Comparison of ENCODE assay signal across 1 cellular context in the genomic region with DNA sequence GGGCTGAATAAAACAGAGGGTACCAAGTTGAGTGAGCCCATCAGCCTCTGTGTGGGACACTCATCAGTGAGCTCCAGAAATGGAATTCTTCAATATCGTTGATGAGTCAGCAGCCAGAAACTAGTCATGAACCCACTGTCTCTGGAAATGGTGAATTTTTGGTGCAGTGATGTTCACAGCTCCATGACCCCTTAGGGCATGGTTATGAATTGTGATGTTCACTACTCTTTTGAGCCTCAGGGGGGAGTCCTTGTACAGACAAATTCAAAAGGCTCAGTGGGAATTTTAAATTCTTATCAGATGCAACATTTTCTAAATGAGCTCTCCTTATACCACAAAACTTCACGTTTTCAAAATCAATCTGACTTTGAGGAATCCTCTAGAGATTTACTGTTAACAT.
TF ChIP-seq lines count a peak whose summit lies in the region.

No MANE protein-coding gene starts in this region.

TF ChIP-seq in SK-N-SH, 30 proteins besides CTCF, POLR2A, EP300 and RAD21 (continued from another document):
- TF ChIP-seq GABPA (IDR thresholded peaks at IDR 0.05; ENCODE audit: low read depth), result no peak
- TF ChIP-seq, protein P1, sequence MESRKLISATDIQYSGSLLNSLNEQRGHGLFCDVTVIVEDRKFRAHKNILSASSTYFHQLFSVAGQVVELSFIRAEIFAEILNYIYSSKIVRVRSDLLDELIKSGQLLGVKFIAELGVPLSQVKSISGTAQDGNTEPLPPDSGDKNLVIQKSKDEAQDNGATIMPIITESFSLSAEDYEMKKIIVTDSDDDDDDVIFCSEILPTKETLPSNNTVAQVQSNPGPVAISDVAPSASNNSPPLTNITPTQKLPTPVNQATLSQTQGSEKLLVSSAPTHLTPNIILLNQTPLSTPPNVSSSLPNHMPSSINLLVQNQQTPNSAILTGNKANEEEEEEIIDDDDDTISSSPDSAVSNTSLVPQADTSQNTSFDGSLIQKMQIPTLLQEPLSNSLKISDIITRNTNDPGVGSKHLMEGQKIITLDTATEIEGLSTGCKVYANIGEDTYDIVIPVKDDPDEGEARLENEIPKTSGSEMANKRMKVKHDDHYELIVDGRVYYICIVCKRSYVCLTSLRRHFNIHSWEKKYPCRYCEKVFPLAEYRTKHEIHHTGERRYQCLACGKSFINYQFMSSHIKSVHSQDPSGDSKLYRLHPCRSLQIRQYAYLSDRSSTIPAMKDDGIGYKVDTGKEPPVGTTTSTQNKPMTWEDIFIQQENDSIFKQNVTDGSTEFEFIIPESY (IDR thresholded peaks at IDR 0.05; ENCODE audit: borderline replicate concordance, low read depth), result no peak
- no peak for TF ChIP-seq YY1 (IDR thresholded peaks at IDR 0.05; ENCODE audit: low read depth)
- peak; percentile 48; the same call in 1 of the 2 replicates for TF ChIP-seq FOSL2 (IDR thresholded peaks at IDR 0.05; ENCODE audit: borderline replicate concordance, low read depth)
- TF ChIP-seq SIN3A (IDR thresholded peaks at IDR 0.05; ENCODE audit: borderline replicate concordance, low read depth, low read length), result no peak
- no peak for TF ChIP-seq ELF1 (IDR thresholded peaks at IDR 0.05)
